In genomic region chr6:141744194-141744925, GRCh38 we compare ENCODE assay signal across 25 cellular contexts.
A peak's percentile ranks its signal among the peaks of the same experiment; 100 is the strongest.
DNase-seq lines count a peak whose midpoint lies in the region; TF ChIP-seq lines count a peak whose summit lies in the region.
"Had no signal": no experiment of that assay in that cellular context is flagged by ENCODE, and none has a peak within 500 bp of the region (broad histone marks: within the 10 kb centered on the region; RNA-seq: fewer than 3 reads in every experiment).

No MANE protein-coding gene starts in this region.

- TF ChIP-seq CTCF in HEK293 (tag by site-specific recombination; IDR thresholded peaks at IDR 0.05) = no peak

- POLR2A ChIA-PET in HEK293 (lab: Yijun Ruan, JAX) = no interaction called here

- no peak overlapping the region for H3K4me3 ChIP-seq in HEK293 (ENCODE audit: low read depth, low read length)
- H3K4me3 ChIP-seq: cardiac muscle cell, MG63, SJCRH30 had no signal

- DNase-seq in EH (ENCODE audit: low read depth) (peak; percentile 5), OCI-M1 (lab: John Stamatoyannopoulos, UW) (peak; percentile 41), iris pigment epithelial cell (ENCODE audit: low read depth) (peak; percentile 17), T-helper 1 cell (no peak), NCI-H446 (lab: John Stamatoyannopoulos, UW) (no peak), HuH-7.5 (ENCODE audit: low spot score) (no peak), SK-N-DZ (ENCODE audit: low spot score) (no peak)
- DNase-seq: activated CD4-positive, alpha-beta T cell treated with anti-CD3 and anti-CD28 coated beads, Interleukin-2, amount 10 ng/mL, durations not matched to agents 24 days and 14 days; activated effector memory CD4-positive, alpha-beta T cell treated with Interleukin-2 at 50 U/mL for 16 hours; anterior cingulate cortex; cortex of kidney; DND-41; erythroblast; H9; MG63; NCI-H1436; NCI-H2081; NCI-H345; retina; small intestine; stimulated activated naive CD4-positive, alpha-beta T cell treated with Interleukin-2 at 50 U/mL for 16 hours had no signal

- H3K9me3 ChIP-seq in HEK293 (ENCODE audit: control insufficient read depth, insufficient read depth, low read depth, low read length) = no peaks in the 10 kb centered on the region
- H3K9me3 ChIP-seq: SJCRH30 had no signal

- no peaks in the 10 kb centered on the region for H3K4me1 ChIP-seq in HEK293 (ENCODE audit: control insufficient read depth, insufficient read depth, low read length)
- H3K4me1 ChIP-seq: parathyroid adenoma had no signal

- peaks cover 0 to 3% of the 10 kb centered on the region in 2 experiments; a peak in 1 of 3 replicates for H3K36me3 ChIP-seq in HEK293 (ENCODE audit: control insufficient read depth in 2 of 2, insufficient read depth in 1 of 2, low read length in 2 of 2)
- H3K36me3 ChIP-seq: cardiac muscle cell, MG63, SJCRH30 had no signal

- CTCF ChIA-PET in HEK293 (lab: Yijun Ruan, JAX) = interaction anchor here (0.8 kb wide), 1 partner anchor 730 kb away, joined by 4 read pairs; no protein-coding TSS in a partner anchor

- no peak overlapping the region for H3K27ac ChIP-seq in HEK293 (ENCODE audit: extremely low read depth, low read depth, low read length)
- H3K27ac ChIP-seq: cardiac muscle cell, parathyroid adenoma, SJCRH30 had no signal

TF ChIP-seq in HEK293, 187 proteins besides CTCF, POLR2A, EP300 and RAD21:
- TF ChIP-seq YY1 (tag by site-specific recombination; IDR thresholded peaks at IDR 0.05) (no peak), SETDB1 (IDR thresholded peaks at IDR 0.05; ENCODE audit: insufficient read length, low read length) (peak; percentile 55)

Comparison
In these comparisons a context has a peak if more than half of its experiments do, and no peak if none do; other contexts are left out.
1. DNase-seq: peak in EH (single experiment), OCI-M1 (single experiment) and iris pigment epithelial cell (single experiment); none in T-helper 1 cell (0 of 5), NCI-H446 (0 of 2), HuH-7.5 (single experiment) and SK-N-DZ (single experiment).